In genomic region chr12:57603758-57604453, GRCh38 we compare ENCODE assay signal across 1 cellular context.
TF ChIP-seq lines count a peak whose summit lies in the region.

No MANE protein-coding gene starts in this region.

TF ChIP-seq in IMR-90, 13 proteins besides CTCF, POLR2A, EP300 and RAD21:
- no peak for TF ChIP-seq USF2 (IDR thresholded peaks at IDR 0.05; ENCODE audit: low read depth, low read length)
TF ChIP-seq in IMR-90: peak in this region for 0.
